In the genomic region with DNA sequence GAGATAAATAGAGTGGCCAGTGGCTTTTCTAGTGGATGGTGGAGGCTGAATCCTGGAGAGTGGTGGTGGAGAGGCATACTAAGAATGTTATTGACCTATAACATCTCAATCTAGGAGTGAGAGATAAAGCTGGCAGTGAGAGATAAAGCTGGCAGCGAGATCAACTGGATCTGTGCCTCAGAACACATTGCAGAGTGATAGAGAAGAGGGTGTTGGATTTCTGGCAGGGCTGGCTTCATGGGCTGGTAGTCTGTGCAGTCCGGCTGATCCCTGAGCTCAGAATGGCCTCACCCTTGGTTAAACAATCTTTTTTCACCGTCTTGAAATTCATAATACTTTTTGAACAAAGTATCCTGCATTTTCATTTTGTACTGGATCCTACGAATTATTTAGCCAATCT, we compare ENCODE assay signal across 17 cellular contexts.
DNase-seq lines count a peak whose midpoint lies in the region; ATAC-seq, FAIRE-seq and TF ChIP-seq lines count a peak whose summit lies in the region.
"Had no signal": no experiment of that assay in that cellular context is flagged by ENCODE, and none has a peak within 500 bp of the region (broad histone marks: within the 10 kb centered on the region; RNA-seq: fewer than 3 reads in every experiment).

No MANE protein-coding gene starts in this region.

- no peaks in the 10 kb centered on the region for H3K36me3 ChIP-seq in heart right ventricle
- no peaks in the 10 kb centered on the region for H3K36me3 ChIP-seq in pancreas
- H3K36me3 ChIP-seq: SJSA1 had no signal

- no peaks in the 10 kb centered on the region for H3K27me3 Mint-ChIP-seq in activated T-cell treated with anti-CD3 and anti-CD28 coated beads, Interleukin-2, amount 50 U/mL, for 24 hours
- H3K27me3 Mint-ChIP-seq: CD8-positive, alpha-beta memory T cell had no signal

- intact Hi-C loops in heart right ventricle (cut with DNase I) (loop anchor here in 2 of 10 donors (5.0 kb wide), 1 partner anchor 44 kb away; no protein-coding TSS in a partner anchor), pancreas (cut with DNase I) (no loop called here)

- peak overlapping the region in 4 of 10 donors; percentile 51 to 63 (median 60) for H3K27ac ChIP-seq in heart right ventricle
- no peak overlapping the region for H3K27ac ChIP-seq in pancreas
- H3K27ac ChIP-seq: KMS-11, SJSA1 had no signal

- 22 to 41% methylated on average over 4 of the region's 4 CpGs for WGBS in heart right ventricle, 2 donors
- 20 to 23% methylated on average over 4 of the region's 4 CpGs for WGBS in pancreas, 2 donors

- H3K4me1 ChIP-seq in heart right ventricle = peaks cover 0 to 21% (median 0%) of the 10 kb centered on the region in 9 donors
- no peaks in the 10 kb centered on the region for H3K4me1 ChIP-seq in pancreas
- H3K4me1 ChIP-seq: SJSA1 had no signal

- H3K36me3 Mint-ChIP-seq in activated T-cell treated with anti-CD3 and anti-CD28 coated beads, Interleukin-2, amount 50 U/mL, for 24 hours (ENCODE audit: low read depth) = no peaks in the 10 kb centered on the region
- H3K36me3 Mint-ChIP-seq: CD8-positive, alpha-beta memory T cell had no signal

- FAIRE-seq in pancreas (lab: Jason Lieb, UNC) = no peak
- FAIRE-seq: D721Med, H54 had no signal

- H3K27ac Mint-ChIP-seq in activated T-cell treated with anti-CD3 and anti-CD28 coated beads, Interleukin-2, amount 50 U/mL, for 24 hours = no peak overlapping the region
- H3K27ac Mint-ChIP-seq: CD8-positive, alpha-beta memory T cell had no signal

- peaks cover 0 to 2% (median 0%) of the 10 kb centered on the region in 11 donors for H3K9me3 ChIP-seq in heart right ventricle
- H3K9me3 ChIP-seq in pancreas = no peaks in the 10 kb centered on the region
- H3K9me3 ChIP-seq: SJSA1 had no signal

- H3K4me3 ChIP-seq in heart right ventricle (no peak overlapping the region), pancreas (no peak overlapping the region)
- H3K4me3 ChIP-seq: SJSA1 had no signal

- TF ChIP-seq CTCF in heart right ventricle (IDR thresholded peaks at IDR 0.05) (no peak), pancreas (IDR thresholded peaks at IDR 0.05) (no peak), GM20000 (IDR thresholded peaks at IDR 0.05; ENCODE audit: extremely low read depth, missing control alignments) (no peak)

- no peaks in the 10 kb centered on the region for H3K27me3 ChIP-seq in heart right ventricle
- peaks cover 0 to 6% (median 0%) of the 10 kb centered on the region in 4 donors for H3K27me3 ChIP-seq in pancreas
- H3K27me3 ChIP-seq: SJSA1 had no signal

- DNase-seq in NCI-H1092 (lab: John Stamatoyannopoulos, UW) = peak; percentile 32
- DNase-seq in NCI-H2196 treated with DMSO at 0.1 percent for 48 hours (lab: John Stamatoyannopoulos, UW; ENCODE audit: unreplicated experiment) = peak; percentile 53
- DNase-seq in heart right ventricle = peak; percentile 11 to 23
- no peak for DNase-seq in pancreas
- no peak for DNase-seq in NCI-H2171 treated with DMSO at 0.1 percent for 48 hours (lab: John Stamatoyannopoulos, UW)
- DNase-seq in GM20000 (ENCODE audit: low spot score) = no peak
- no peak for DNase-seq in activated T-cell treated with anti-CD3 and anti-CD28 coated beads, Interleukin-2, amount 50 U/mL, for 24 hours
- DNase-seq: CD8-positive, alpha-beta memory T cell; DMS79; NCI-H1436; NCI-H2081; NCI-H524; NCI-H82 had no signal

- peaks cover 2% of the 10 kb centered on the region for H3K9me3 Mint-ChIP-seq in activated T-cell treated with anti-CD3 and anti-CD28 coated beads, Interleukin-2, amount 50 U/mL, for 24 hours

- ATAC-seq in heart right ventricle (peak in 7 of 8 donors; percentile 53 to 89 (median 79)), pancreas (peak; percentile 22 to 75 (median 40))

- H3K4me3 Mint-ChIP-seq in activated T-cell treated with anti-CD3 and anti-CD28 coated beads, Interleukin-2, amount 50 U/mL, for 24 hours = no peak overlapping the region
- H3K4me3 Mint-ChIP-seq: CD8-positive, alpha-beta memory T cell had no signal

- H3K4me1 Mint-ChIP-seq in activated T-cell treated with anti-CD3 and anti-CD28 coated beads, Interleukin-2, amount 50 U/mL, for 24 hours (ENCODE audit: low read depth) = no peaks in the 10 kb centered on the region
- H3K4me1 Mint-ChIP-seq: CD8-positive, alpha-beta memory T cell had no signal

Comparison
In these comparisons a context has a peak if more than half of its experiments do, and no peak if none do; other contexts are left out.
1. DNase-seq: peak in NCI-H1092 (single experiment), NCI-H2196 treated with DMSO at 0.1 percent for 48 hours (single experiment) and heart right ventricle (2 of 2); none in pancreas (0 of 6), NCI-H2171 treated with DMSO at 0.1 percent for 48 hours (single experiment), GM20000 (single experiment) and activated T-cell treated with anti-CD3 and anti-CD28 coated beads, Interleukin-2, amount 50 U/mL, for 24 hours (single experiment).